Comparison of ENCODE assay signal across 8 cellular contexts in genomic region chr3:133927543-133928066, GRCh38. TPM values are rescaled to one million over a fixed set of nuclear protein-coding genes. Genes with fewer than 3 reads are reported as not detected.
DNase-seq lines count a peak whose midpoint lies in the region; ATAC-seq and TF ChIP-seq lines count a peak whose summit lies in the region.

No MANE protein-coding gene starts in this region.

- no peaks in the 10 kb centered on the region for H3K9me3 Mint-ChIP-seq in type B pancreatic cell

- H3K4me3 Mint-ChIP-seq in type B pancreatic cell = peak overlapping the region; percentile 82

- DNase-seq in NCI-H1436 (lab: John Stamatoyannopoulos, UW) (peak; percentile 47), NCI-H1436 treated with DMSO at 0.1 percent for 48 hours (lab: John Stamatoyannopoulos, UW) (no peak), RPMI8226 (peak; percentile 36), Right ventricle myocardium superior (peak; percentile 79), posterior vena cava (ENCODE audit: low spot score) (peak; percentile 85), type B pancreatic cell (ENCODE audit: extremely low spot score, unreplicated experiment) (peak; percentile 78)
- DNase-seq in activated gamma-delta T cell treated with anti-CD3 and anti-CD28 coated beads, Interleukin-2, amount 50 U/mL, for 16 hours (ENCODE audit: low read depth) = peak; percentile 65

- H3K27ac Mint-ChIP-seq in type B pancreatic cell = no peak overlapping the region

- ATAC-seq in HG02970 (IDR thresholded peaks at IDR 0.05; ENCODE audit: low FRiP score, unreplicated experiment) (peak; percentile 70), Right ventricle myocardium superior (ENCODE audit: poor library complexity) (peak; percentile 93)

- H3K27me3 Mint-ChIP-seq in type B pancreatic cell = peaks cover 31% of the 10 kb centered on the region

- H3K4me1 Mint-ChIP-seq in type B pancreatic cell (ENCODE audit: unreplicated experiment) = peaks cover 14% of the 10 kb centered on the region

- peak; percentile 93 for TF ChIP-seq CTCF in type B pancreatic cell (conservative IDR thresholded peaks at IDR 0.05)

- no peaks in the 10 kb centered on the region for H3K36me3 Mint-ChIP-seq in type B pancreatic cell

- intact Hi-C loops in Right ventricle myocardium superior (cut with DNase I) (loop anchor here (5.0 kb wide), 2 partner anchors 105 to 285 kb away; no protein-coding TSS in a partner anchor), posterior vena cava (cut with DNase I) (loop anchor here in 1 of 2 donors (2.0 kb wide), 1 partner anchor 111 kb away; no protein-coding TSS in a partner anchor)

RNA-seq across cellular contexts. Expression of gene RAB6B, which starts 31.9 kb away (rescaled TPM):
- 48.5 TPM for total RNA-seq in Right ventricle myocardium superior
- total RNA-seq in posterior vena cava = 1 to 10 TPM; 6.9 to 8.9 TPM
- 21.2 and 48.2 TPM in 2 replicates for total RNA-seq in type B pancreatic cell (ENCODE audit: low replicate concordance)
